In the genomic region with DNA sequence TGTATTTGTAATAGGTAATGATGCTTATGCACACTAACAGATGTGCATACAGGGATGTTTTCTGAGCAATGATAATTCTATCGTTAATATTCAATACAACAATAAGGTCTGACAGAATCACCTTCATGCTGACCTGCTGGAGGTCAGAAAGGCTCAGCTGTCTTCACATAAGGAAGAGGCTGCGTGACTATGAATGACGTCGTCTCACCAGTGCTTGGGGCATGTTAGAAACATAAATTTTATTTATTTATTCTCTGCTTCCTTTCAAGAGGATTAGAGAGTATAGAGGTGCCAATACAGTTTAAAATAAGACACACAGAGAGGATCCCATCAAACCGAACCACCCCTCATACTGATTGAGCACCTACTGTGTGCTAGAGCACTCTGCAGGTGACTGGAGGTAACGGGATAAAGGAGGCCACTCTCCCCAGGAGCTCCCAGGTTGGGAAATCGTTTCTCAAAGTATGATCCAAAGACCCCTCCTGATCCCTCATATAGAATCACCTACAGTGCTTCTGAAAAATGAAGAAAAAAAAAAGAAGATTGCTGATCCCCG, we compare ENCODE assay signal across 24 cellular contexts.
"Had no signal": no experiment of that assay in that cellular context is flagged by ENCODE, and none has a peak within 500 bp of the region (broad histone marks: within the 10 kb centered on the region; RNA-seq: fewer than 3 reads in every experiment).

No MANE protein-coding gene starts in this region.

- H3K4me3 Mint-ChIP-seq: naive thymus-derived CD8-positive, alpha-beta T cell; stimulated activated naive B cell treated with anti-CD40 and anti-IgM and Interleukin-4, amounts not matched to agents 10 μg/mL and 1 μg/mL and 100 μg/mL, for 72 hours had no signal

- H3K9me3 ChIP-seq: left lung, lower lobe of right lung, ovary, stomach, testis, thyroid gland, transverse colon, upper lobe of left lung had no signal

- H3K9me3 Mint-ChIP-seq: naive thymus-derived CD8-positive, alpha-beta T cell; stimulated activated naive B cell treated with anti-CD40 and anti-IgM and Interleukin-4, amounts not matched to agents 10 μg/mL and 1 μg/mL and 100 μg/mL, for 72 hours had no signal

- H3K27ac ChIP-seq: hepatocyte, left lung, lower lobe of right lung, skin epidermis, stomach, testis, thyroid gland, transverse colon, upper lobe of left lung had no signal

- H3K27me3 ChIP-seq: hepatocyte, left lung, ovary, stomach, testis, thyroid gland, transverse colon, upper lobe of left lung had no signal

- H3K27ac Mint-ChIP-seq: naive thymus-derived CD8-positive, alpha-beta T cell; stimulated activated naive B cell treated with anti-CD40 and anti-IgM and Interleukin-4, amounts not matched to agents 10 μg/mL and 1 μg/mL and 100 μg/mL, for 72 hours had no signal

- H3K4me1 ChIP-seq: thyroid gland had no signal

- DNase-seq: kidney glomerular epithelial cell; left cardiac atrium; left lung; lower lobe of right lung; mammary epithelial cell; mesenchymal stem cell; naive thymus-derived CD8-positive, alpha-beta T cell; ovary; right cardiac atrium; stimulated activated CD4-positive, alpha-beta T cell treated with anti-CD3 and anti-CD28 coated beads, Interleukin-12 subunit alpha, Interleukin-12 subunit beta, amount 100 ng/mL, for 4 hours; stimulated activated CD4-positive, alpha-beta T cell treated with anti-CD3 and anti-CD28 coated beads, Interleukin-15, amount 100 ng/mL, for 24 hours; stimulated activated CD4-positive, alpha-beta T cell treated with anti-CD3 and anti-CD28 coated beads, Interleukin-2, amount 100 ng/mL, for 24 hours; stimulated activated CD4-positive, alpha-beta T cell treated with anti-CD3 and anti-CD28 coated beads, Interleukin-4, amount 100 ng/mL, for 1 hour; stimulated activated naive B cell treated with anti-CD40 and anti-IgM and Interleukin-4, amounts not matched to agents 10 μg/mL and 1 μg/mL and 100 μg/mL, for 72 hours; stimulated activated naive CD8-positive, alpha-beta T cell treated with anti-CD3 and anti-CD28 coated beads, Interleukin-15, Interleukin-2, amounts not matched to agents 100 U/mL and 50 U/mL, for 24 hours; stomach; testis; thyroid gland; transverse colon; upper lobe of left lung had no signal

- H3K4me3 ChIP-seq: hepatocyte, left lung, lower lobe of right lung, ovary, skin epidermis, stomach, testis, thyroid gland, transverse colon, upper lobe of left lung had no signal

- H3K36me3 Mint-ChIP-seq: naive thymus-derived CD8-positive, alpha-beta T cell; stimulated activated naive B cell treated with anti-CD40 and anti-IgM and Interleukin-4, amounts not matched to agents 10 μg/mL and 1 μg/mL and 100 μg/mL, for 72 hours had no signal

- H3K27me3 Mint-ChIP-seq: naive thymus-derived CD8-positive, alpha-beta T cell; progenitor cell of endocrine pancreas had no signal

- ATAC-seq: left cardiac atrium; left lung; lower lobe of right lung; naive thymus-derived CD8-positive, alpha-beta T cell; right cardiac atrium; sciatic nerve; stimulated activated naive B cell treated with anti-CD40 and anti-IgM and Interleukin-4, amounts not matched to agents 10 μg/mL and 1 μg/mL and 100 μg/mL, for 72 hours; stimulated activated naive CD8-positive, alpha-beta T cell treated with anti-CD3 and anti-CD28 coated beads, Interleukin-15, Interleukin-2, amounts not matched to agents 100 U/mL and 50 U/mL, for 24 hours had no signal

- H3K36me3 ChIP-seq: left lung, lower lobe of right lung, ovary, stomach, thyroid gland, transverse colon, upper lobe of left lung had no signal
